ENCODE assay signal across 10 cellular contexts in genomic region chr3:170154084-170154483, GRCh38. TPM values are rescaled to one million over a fixed set of nuclear protein-coding genes. Genes with fewer than 3 reads are reported as not detected.
DNase-seq lines count a peak whose midpoint lies in the region; ATAC-seq and TF ChIP-seq lines count a peak whose summit lies in the region.
"Had no signal": no experiment of that assay in that cellular context is flagged by ENCODE, and none has a peak within 500 bp of the region (broad histone marks: within the 10 kb centered on the region; RNA-seq: fewer than 3 reads in every experiment).

No MANE protein-coding gene starts in this region.

- no peaks in the 10 kb centered on the region for H3K9me3 ChIP-seq in DND-41 (ENCODE audit: insufficient read depth, low read length, severe bottlenecking)
- H3K9me3 ChIP-seq in fibroblast of lung (ENCODE audit: control insufficient read depth, insufficient read depth, low read depth, low read length) = no peaks in the 10 kb centered on the region
- H3K9me3 ChIP-seq in vagina = no peaks in the 10 kb centered on the region
- H3K9me3 ChIP-seq: testis had no signal

- peaks cover 29% of the 10 kb centered on the region for H3K4me1 ChIP-seq in DND-41 (ENCODE audit: insufficient read depth, low read length)
- peaks cover 5% of the 10 kb centered on the region for H3K4me1 ChIP-seq in fibroblast of lung (ENCODE audit: control insufficient read depth, extremely low read depth, insufficient read depth, low read length)
- peaks cover 21% of the 10 kb centered on the region for H3K4me1 ChIP-seq in vagina
- H3K4me1 ChIP-seq: testis had no signal

- ATAC-seq in DND-41 (ENCODE audit: insufficient read depth, low read depth) (no peak), GM21390 (IDR thresholded peaks at IDR 0.05; ENCODE audit: unreplicated experiment) (peak; percentile 7), HG03558 (IDR thresholded peaks at IDR 0.05; ENCODE audit: extremely low read depth, unreplicated experiment) (peak; percentile 6), HG02981 (IDR thresholded peaks at IDR 0.05; ENCODE audit: unreplicated experiment) (no peak)
- ATAC-seq: sciatic nerve had no signal

- no peak for TF ChIP-seq POLR2A in vagina (IDR thresholded peaks at IDR 0.05)

- H4K20me1 ChIP-seq in DND-41 (ENCODE audit: insufficient read depth, low read length) = peaks cover 27% of the 10 kb centered on the region; the same call in 1 of the 2 replicates
- H4K20me1 ChIP-seq in fibroblast of lung (ENCODE audit: control insufficient read depth, extremely low read depth, insufficient read depth, low read length) = no peaks in the 10 kb centered on the region

- DNase-seq in DND-41 (no peak), fibroblast of lung (ENCODE audit: low read depth in 2 of 2) (peak; percentile 43 to 48), NCI-H2227 (lab: John Stamatoyannopoulos, UW; ENCODE audit: unreplicated experiment) (no peak), vagina (ENCODE audit: extremely low spot score in 2 of 2) (no peak)
- DNase-seq in stimulated activated naive CD4-positive, alpha-beta T cell treated with Interleukin-2 at 50 U/mL for 16 hours (lab: John Stamatoyannopoulos, UW) = no peak
- DNase-seq: testis had no signal

- H3K9ac ChIP-seq in DND-41 (ENCODE audit: low read depth, low read length) = no peak overlapping the region
- H3K9ac ChIP-seq in fibroblast of lung (ENCODE audit: insufficient read depth, low read length) = no peak overlapping the region

- no peak overlapping the region for H3K4me2 ChIP-seq in DND-41 (ENCODE audit: insufficient read depth, low read length)
- no peak overlapping the region for H3K4me2 ChIP-seq in fibroblast of lung (ENCODE audit: extremely low read depth, insufficient read depth, low read length)

- H3K36me3 ChIP-seq in DND-41 (ENCODE audit: insufficient read depth, low read length) = peaks cover 37% of the 10 kb centered on the region
- H3K36me3 ChIP-seq in fibroblast of lung (ENCODE audit: control insufficient read depth, insufficient read depth, low read length) = peaks cover 2% of the 10 kb centered on the region
- H3K36me3 ChIP-seq in vagina = peaks cover 0 to 10% of the 10 kb centered on the region in 2 donors

- H3K4me3 ChIP-seq in DND-41 (ENCODE audit: low read depth in 1 of 2, low read length in 2 of 2) (no peak overlapping the region), fibroblast of lung (replicated peaks in 1 of 4; ENCODE audit: control extremely low read depth in 1 of 4, insufficient read depth in 1 of 4, low read depth in 3 of 4, low read length in 4 of 4) (no peak overlapping the region), vagina (no peak overlapping the region)
- H3K4me3 ChIP-seq: testis had no signal

- H3K27ac ChIP-seq in DND-41 (ENCODE audit: low read length) (peak overlapping the region; percentile 46; the same call in 1 of the 2 replicates), fibroblast of lung (ENCODE audit: insufficient read depth, low read length) (no peak overlapping the region), vagina (no peak overlapping the region)
- H3K27ac ChIP-seq: testis had no signal

- intact Hi-C loops in vagina (cut with DNase I) = no loop called here

- H2AFZ ChIP-seq in DND-41 (ENCODE audit: low read depth, low read length) = no peak overlapping the region
- no peak overlapping the region for H2AFZ ChIP-seq in fibroblast of lung (ENCODE audit: low read length)

- TF ChIP-seq CTCF in DND-41 (IDR thresholded peaks at IDR 0.05; ENCODE audit: borderline replicate concordance, extremely low read depth, low read length, poor library complexity, severe bottlenecking) = no peak
- no peak for TF ChIP-seq CTCF in fibroblast of lung (conservative IDR thresholded peaks at IDR 0.05 in 1 of 2, IDR thresholded peaks at IDR 0.05 in 1 of 2; ENCODE audit: low read depth in 1 of 2, low read length in 2 of 2)
- no peak for TF ChIP-seq CTCF in vagina (IDR thresholded peaks at IDR 0.05)

- H3K79me2 ChIP-seq in DND-41 (ENCODE audit: insufficient read depth, low read length) = peaks cover 91% of the 10 kb centered on the region
- H3K79me2 ChIP-seq in fibroblast of lung (ENCODE audit: control insufficient read depth, insufficient read depth, low read length) = peaks cover 56% of the 10 kb centered on the region

- H3K27me3 ChIP-seq in DND-41 (ENCODE audit: insufficient read depth, low read length, poor library complexity) (no peaks in the 10 kb centered on the region), fibroblast of lung (ENCODE audit: control insufficient read depth, insufficient read depth, low read length) (no peaks in the 10 kb centered on the region), vagina (no peaks in the 10 kb centered on the region)
- H3K27me3 ChIP-seq: testis had no signal

RNA-seq across cellular contexts. Expression of gene PHC3, which starts 27.4 kb away (rescaled TPM):
- 31.8 and 36.0 TPM in 2 replicates for total RNA-seq in fibroblast of lung
- polyA plus RNA-seq in fibroblast of lung = 52.8 and 63.2 TPM in 2 replicates
- polyA plus RNA-seq in fibroblast of lung (2012) = 12.5 and 19.5 TPM in 2 replicates
- 203 and 305 TPM in 2 replicates for polyA minus RNA-seq in fibroblast of lung (ENCODE audit: low replicate concordance)
- total RNA-seq in vagina = 46.9 TPM

Comparison
In these comparisons a context has a peak if more than half of its experiments do, and no peak if none do; other contexts are left out.
1. ATAC-seq: peak in GM21390 (single experiment) and HG03558 (single experiment); none in DND-41 (single experiment) and HG02981 (single experiment).
2. DNase-seq: peak in fibroblast of lung (2 of 2); none in DND-41 (single experiment), NCI-H2227 (single experiment), stimulated activated naive CD4-positive, alpha-beta T cell treated with Interleukin-2 at 50 U/mL for 16 hours (single experiment) and vagina (0 of 2).